ENCODE assay signal across 27 cellular contexts in the genomic region with DNA sequence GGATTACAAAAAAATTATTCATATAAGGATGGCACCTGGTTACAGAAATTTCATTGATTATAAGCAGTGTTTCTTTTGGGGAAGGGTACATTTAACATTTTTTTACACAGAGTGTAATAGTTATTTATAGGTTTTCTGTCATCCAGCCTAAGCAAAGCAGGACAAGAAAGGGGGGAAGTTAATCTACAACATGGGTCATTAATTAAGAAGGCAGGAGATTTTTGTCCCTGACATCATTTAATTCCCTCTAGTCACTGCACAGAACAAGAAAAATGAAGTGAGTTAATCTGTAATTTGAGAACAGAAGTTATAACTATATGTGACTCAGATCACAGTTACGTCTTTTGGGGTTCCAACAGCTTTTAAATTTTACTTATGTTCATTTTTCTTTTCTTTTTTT.
"Had no signal": no experiment of that assay in that cellular context is flagged by ENCODE, and none has a peak within 500 bp of the region (broad histone marks: within the 10 kb centered on the region; RNA-seq: fewer than 3 reads in every experiment).

No MANE protein-coding gene starts in this region.

- H3K36me3 ChIP-seq: esophagus squamous epithelium, heart right ventricle, left lung, prostate gland, sigmoid colon, tibial artery, upper lobe of left lung had no signal

- H3K27ac Mint-ChIP-seq: effector memory CD8-positive, alpha-beta T cell; naive thymus-derived CD4-positive, alpha-beta T cell had no signal

- H3K4me3 Mint-ChIP-seq: effector memory CD8-positive, alpha-beta T cell; naive thymus-derived CD4-positive, alpha-beta T cell; nephron progenitor cell; stimulated activated memory B cell treated with anti-CD40 and anti-IgM and Interleukin-4, amounts not matched to agents 10 μg/mL and 1 μg/mL and 100 μg/mL, for 72 hours had no signal

- DNase-seq: cortex of kidney; effector memory CD8-positive, alpha-beta T cell; erythroblast; esophagus squamous epithelium; foreskin melanocyte; glutamatergic neuron; heart right ventricle; hippocampal formation; left lung; mesenchymal stem cell; midbrain; naive thymus-derived CD4-positive, alpha-beta T cell; nephron progenitor cell; nucleus accumbens; right cardiac atrium; sigmoid colon; stimulated activated CD4-positive, alpha-beta T cell treated with anti-CD3 and anti-CD28 coated beads, Interleukin-4, amount 100 ng/mL, for 4 hours; stimulated activated naive CD8-positive, alpha-beta T cell treated with anti-CD3 and anti-CD28 coated beads, Interleukin-15, Interleukin-2, amounts not matched to agents 100 U/mL and 50 U/mL, for 24 hours; substantia nigra; testis; tibial artery; upper lobe of left lung had no signal

- H3K4me3 ChIP-seq: esophagus squamous epithelium, heart right ventricle, left lung, prostate gland, sigmoid colon, testis, tibial artery, upper lobe of left lung had no signal

- H3K27me3 ChIP-seq: esophagus squamous epithelium, left lung, sigmoid colon, testis, tibial artery, upper lobe of left lung had no signal

- H3K36me3 Mint-ChIP-seq: stimulated activated memory B cell treated with anti-CD40 and anti-IgM and Interleukin-4, amounts not matched to agents 10 μg/mL and 1 μg/mL and 100 μg/mL, for 72 hours had no signal

- H3K9me3 ChIP-seq: esophagus squamous epithelium, prostate gland, sigmoid colon, testis had no signal

- H3K4me1 ChIP-seq: esophagus squamous epithelium, heart right ventricle, left lung, prostate gland, sigmoid colon, testis, tibial artery had no signal

- FAIRE-seq: endometrium, islet of Langerhans, urothelium cell line had no signal

- H3K27ac ChIP-seq: esophagus squamous epithelium, heart right ventricle, left lung, prostate gland, sigmoid colon, testis, tibial artery, upper lobe of left lung had no signal
